In genomic region chr5:82174128-82174918, GRCh38 we compare ENCODE assay signal across 8 cellular contexts.
A peak's percentile ranks its signal among the peaks of the same experiment; 100 is the strongest.
DNase-seq lines count a peak whose midpoint lies in the region; ATAC-seq and TF ChIP-seq lines count a peak whose summit lies in the region.

No MANE protein-coding gene starts in this region.

- H3K9ac ChIP-seq in colonic mucosa (ENCODE audit: low read depth in 2 of 2, low read length in 2 of 2), result no peak overlapping the region

- intact Hi-C loops in A673 (cut with micrococcal nuclease; ENCODE audit: unreplicated experiment) (loop anchor here (1.0 kb wide), 1 partner anchor 51 kb away; no protein-coding TSS in a partner anchor), colonic mucosa (cut with DNase I) (loop anchor here (5.0 kb wide), 1 partner anchor 667 kb away; no protein-coding TSS in a partner anchor)

- H3K27ac ChIP-seq in A673 (ENCODE audit: low read depth, low read length, poor library complexity, severe bottlenecking) (no peak overlapping the region), colonic mucosa (no peak overlapping the region), lung (ENCODE audit: low read depth in 1 of 2, low read length in 1 of 2) (no peak overlapping the region)

- CTCF ChIA-PET in A673 (lab: Charles Lee), result no interaction called here

- BruUV-seq in A673 (replicated peaks; lab: Mats Ljungman, UMichigan), result no TSS peak

- peak; percentile 93 for TF ChIP-seq CTCF in A673 (conservative IDR thresholded peaks at IDR 0.05; ENCODE audit: low read depth, low read length)
- peak; percentile 48 for TF ChIP-seq CTCF in colonic mucosa (IDR thresholded peaks at IDR 0.05)
- no peak for TF ChIP-seq CTCF in lung (IDR thresholded peaks at IDR 0.05; ENCODE audit: control extremely low read depth, extremely low read depth)

- POLR2A ChIA-PET in A673 (lab: Charles Lee; ENCODE audit: low non-redundant PET), result no interaction called here

- H3K4me1 ChIP-seq in A673 (ENCODE audit: insufficient read depth, low read length, poor library complexity, severe bottlenecking), result no peaks in the 10 kb centered on the region
- no peaks in the 10 kb centered on the region for H3K4me1 ChIP-seq in colonic mucosa
- no peaks in the 10 kb centered on the region for H3K4me1 ChIP-seq in lung (ENCODE audit: control insufficient read depth in 2 of 2, insufficient read depth in 2 of 2, low read length in 2 of 2)

- no peaks in the 10 kb centered on the region for H3K9me3 ChIP-seq in A673 (ENCODE audit: low read depth, low read length, poor library complexity, severe bottlenecking)
- no peaks in the 10 kb centered on the region for H3K9me3 ChIP-seq in colonic mucosa
- no peaks in the 10 kb centered on the region for H3K9me3 ChIP-seq in lung (ENCODE audit: control insufficient read depth in 2 of 2, insufficient read depth in 1 of 2, low read length in 1 of 2)

- H3K27me3 ChIP-seq in A673 (replicated peaks; ENCODE audit: insufficient read depth, low read depth, low read length, poor library complexity) (no peaks in the 10 kb centered on the region), colonic mucosa (no peaks in the 10 kb centered on the region), lung (ENCODE audit: control insufficient read depth, insufficient read depth) (no peaks in the 10 kb centered on the region)

- 42 to 43% methylated on average over 3 of the region's 3 CpGs for WGBS in lung, 2 donors

- DNase-seq in A673 (ENCODE audit: low spot score) (peak; percentile 79), NCI-H146 treated with DMSO at 0.1 percent for 48 hours (lab: John Stamatoyannopoulos, UW; ENCODE audit: unreplicated experiment) (peak; percentile 22), colonic mucosa (peak; percentile 61), lung (ENCODE audit: low spot score) (peak; percentile 58)
- DNase-seq in activated CD4-positive, CD25-positive, alpha-beta regulatory T cell treated with anti-CD3 and anti-CD28 coated beads, Interleukin-2, amount 50 U/mL, for 16 hours (ENCODE audit: low read depth, low spot score), result peak; percentile 12
- peak; percentile 52 for DNase-seq in stimulated activated CD8-positive, alpha-beta memory T cell treated with anti-CD3 and anti-CD28 coated beads, Interleukin-7, amount 100 ng/mL, for 24 hours (ENCODE audit: low read depth)

- no peaks in the 10 kb centered on the region for H3K36me3 ChIP-seq in A673 (ENCODE audit: insufficient read depth, low read length, poor library complexity, severe bottlenecking)
- no peaks in the 10 kb centered on the region for H3K36me3 ChIP-seq in colonic mucosa
- H3K36me3 ChIP-seq in lung (ENCODE audit: control insufficient read depth in 2 of 2, insufficient read depth in 2 of 2, low read length in 2 of 2), result no peaks in the 10 kb centered on the region

- H3K4me3 ChIP-seq in A673 (ENCODE audit: low read depth, low read length, poor library complexity, severe bottlenecking) (no peak overlapping the region), colonic mucosa (no peak overlapping the region), lung (no peak overlapping the region)

- ATAC-seq in GM18502 (IDR thresholded peaks at IDR 0.05; ENCODE audit: poor library complexity, unreplicated experiment) (peak; percentile 99), HG02870 (IDR thresholded peaks at IDR 0.05; ENCODE audit: unreplicated experiment) (peak; percentile 99), lung (ENCODE audit: insufficient read depth, low FRiP score) (peak; percentile 77)

Comparison
In these comparisons a context has a peak if more than half of its experiments do, and no peak if none do; other contexts are left out.
1. DNase-seq: peak in every context shown above with its lines; median percentile 79 in A673; 61 in colonic mucosa; 58 in lung; 52 in stimulated activated CD8-positive, alpha-beta memory T cell treated with anti-CD3 and anti-CD28 coated beads, Interleukin-7, amount 100 ng/mL, for 24 hours; 22 in NCI-H146 treated with DMSO at 0.1 percent for 48 hours; 12 in activated CD4-positive, CD25-positive, alpha-beta regulatory T cell treated with anti-CD3 and anti-CD28 coated beads, Interleukin-2, amount 50 U/mL, for 16 hours.